Comparison of ENCODE assay signal across 18 cellular contexts in the genomic region with DNA sequence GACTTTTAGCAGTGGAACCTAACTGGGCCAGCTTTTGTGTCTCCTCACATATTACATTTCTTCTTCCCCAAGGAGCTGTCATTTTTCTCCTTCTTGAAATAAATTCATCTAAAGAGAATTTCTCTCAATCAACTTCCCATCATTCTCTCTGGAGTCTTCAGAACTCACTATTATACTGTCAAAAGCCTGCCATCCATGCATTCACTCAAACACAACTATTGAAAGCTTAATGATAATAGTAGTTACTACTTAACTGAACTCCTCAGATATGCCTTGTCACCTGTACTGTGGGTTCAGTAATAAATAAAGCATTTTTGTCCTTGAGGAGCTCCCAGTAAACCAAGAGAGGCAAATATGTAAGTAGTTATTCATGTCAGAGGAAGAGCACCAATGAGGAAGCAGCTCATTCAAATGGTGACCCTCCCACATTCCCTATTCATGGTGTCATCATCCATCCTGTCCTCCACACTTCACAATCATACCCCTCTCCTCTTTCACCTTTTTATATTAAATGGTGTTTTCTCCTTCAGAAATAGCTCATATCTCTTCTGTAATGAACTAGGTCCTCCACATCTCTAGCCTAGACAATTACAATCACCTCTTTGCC.
"Had no signal": no experiment of that assay in that cellular context is flagged by ENCODE, and none has a peak within 500 bp of the region (broad histone marks: within the 10 kb centered on the region; RNA-seq: fewer than 3 reads in every experiment).

No MANE protein-coding gene starts in this region.

- H3K4me1 ChIP-seq: ascending aorta, lower lobe of right lung, upper lobe of right lung had no signal

- H3K79me2 ChIP-seq: hepatocyte had no signal

- H3K27ac ChIP-seq: ascending aorta, cardiac muscle cell, hepatocyte, lower lobe of right lung, ovary, thoracic aorta, upper lobe of right lung had no signal

- H3K36me3 ChIP-seq: ascending aorta, cardiac muscle cell, lower lobe of right lung, ovary, thoracic aorta, upper lobe of right lung had no signal

- DNase-seq: activated CD4-positive, CD25-positive, alpha-beta regulatory T cell treated with anti-CD3 and anti-CD28 coated beads, Interleukin-2, amount 50 U/mL, for 72 hours; activated naive CD4-positive, alpha-beta T cell treated with Interleukin-2 at 50 U/mL for 16 hours; activated naive CD8-positive, alpha-beta T cell treated with anti-CD3 and anti-CD28 coated beads, Interleukin-2, amount 50 U/mL, for 24 hours; activated T-cell treated with anti-CD3 and anti-CD28 coated beads for 4 hours; left colon; lower lobe of right lung; naive B cell; ovary; stimulated activated CD4-positive, alpha-beta T cell treated with anti-CD3 and anti-CD28 coated beads, Interleukin-12 subunit alpha, Interleukin-12 subunit beta, amount 100 ng/mL, for 4 hours; stimulated activated CD4-positive, alpha-beta T cell treated with anti-CD3 and anti-CD28 coated beads, Interleukin-2, amount 100 ng/mL, for 24 hours; upper lobe of right lung had no signal

- ATAC-seq: activated naive CD8-positive, alpha-beta T cell treated with anti-CD3 and anti-CD28 coated beads, Interleukin-2, amount 50 U/mL, for 24 hours; activated T-helper 17 cell treated with anti-CD3 and anti-CD28 coated beads, Interleukin-2, amount 50 U/mL, for 72 hours; esophagus mucosa; left colon; lower lobe of right lung; stimulated activated effector memory CD8-positive, alpha-beta T cell treated with anti-CD3 and anti-CD28 coated beads, Interleukin-12 subunit alpha, Interleukin-12 subunit beta, amount 100 ng/mL, for 72 hours; upper lobe of right lung had no signal

- H3K4me3 ChIP-seq: ascending aorta, cardiac muscle cell, hepatocyte, lower lobe of right lung, ovary, thoracic aorta, upper lobe of right lung had no signal

- H3K27me3 ChIP-seq: ascending aorta, cardiac muscle cell, hepatocyte, ovary, upper lobe of right lung had no signal

- H3K4me2 ChIP-seq: hepatocyte had no signal
